In genomic region chr14:100080206-100080605, GRCh38 we compare ENCODE assay signal across 21 cellular contexts. TPM values are rescaled to one million over a fixed set of nuclear protein-coding genes. Genes with fewer than 3 reads are reported as not detected.
DNase-seq lines count a peak whose midpoint lies in the region; ATAC-seq and TF ChIP-seq lines count a peak whose summit lies in the region.
"Had no signal": no experiment of that assay in that cellular context is flagged by ENCODE, and none has a peak within 500 bp of the region (broad histone marks: within the 10 kb centered on the region; RNA-seq: fewer than 3 reads in every experiment).

No MANE protein-coding gene starts in this region.

- no peaks in the 10 kb centered on the region for H3K9me3 ChIP-seq in endodermal cell (ENCODE audit: control insufficient read depth, low read length)
- H3K9me3 ChIP-seq: breast epithelium, esophagus muscularis mucosa, mucosa of descending colon, SJCRH30, uterus had no signal

- no peak for TF ChIP-seq CTCF in endodermal cell (conservative IDR thresholded peaks at IDR 0.05)

- no peak overlapping the region for H3K27ac ChIP-seq in endodermal cell (ENCODE audit: low read depth, low read length)
- H3K27ac ChIP-seq: esophagus muscularis mucosa, PC-9, uterus had no signal

- peak overlapping the region; percentile 39 for H3K27ac Mint-ChIP-seq in activated T-cell treated with anti-CD3 and anti-CD28 coated beads, Interleukin-2, amount 50 U/mL, for 72 hours
- H3K27ac Mint-ChIP-seq in activated naive CD8-positive, alpha-beta T cell treated with anti-CD3 and anti-CD28 coated beads, Interleukin-2, amount 10 ng/mL, durations not matched to agents 7 days and 5 days, result peak overlapping the region; percentile 88
- H3K27ac Mint-ChIP-seq in stimulated activated effector memory CD8-positive, alpha-beta T cell treated with anti-CD3 and anti-CD28 coated beads, Interleukin-12 subunit alpha, Interleukin-12 subunit beta, amount 100 ng/mL, for 72 hours, result peak overlapping the region; percentile 88
- no peak overlapping the region for H3K27ac Mint-ChIP-seq in endodermal cell

- peak overlapping the region; percentile 13 for H3K4me3 ChIP-seq in Jurkat, Clone E6-1 (ENCODE audit: low read length)
- no peak overlapping the region for H3K4me3 ChIP-seq in endodermal cell (ENCODE audit: low read length)
- H3K4me3 ChIP-seq: breast epithelium, esophagus muscularis mucosa, mucosa of descending colon, PC-9, SJCRH30, uterus had no signal

- H3K27me3 ChIP-seq in endodermal cell (ENCODE audit: control insufficient read depth, insufficient read depth, low read length, poor library complexity, severe bottlenecking), result no peaks in the 10 kb centered on the region
- H3K27me3 ChIP-seq: breast epithelium, esophagus muscularis mucosa, SJCRH30, uterus had no signal

- peaks cover 100% of the 10 kb centered on the region for H3K4me1 Mint-ChIP-seq in activated T-cell treated with anti-CD3 and anti-CD28 coated beads, Interleukin-2, amount 50 U/mL, for 72 hours (ENCODE audit: low read depth)
- peaks cover 87% of the 10 kb centered on the region for H3K4me1 Mint-ChIP-seq in activated naive CD8-positive, alpha-beta T cell treated with anti-CD3 and anti-CD28 coated beads, Interleukin-2, amount 10 ng/mL, durations not matched to agents 7 days and 5 days
- H3K4me1 Mint-ChIP-seq in stimulated activated effector memory CD8-positive, alpha-beta T cell treated with anti-CD3 and anti-CD28 coated beads, Interleukin-12 subunit alpha, Interleukin-12 subunit beta, amount 100 ng/mL, for 72 hours, result peaks cover 100% of the 10 kb centered on the region
- peaks cover 11% of the 10 kb centered on the region for H3K4me1 Mint-ChIP-seq in endodermal cell

- POLR2A ChIA-PET in activated naive CD8-positive, alpha-beta T cell treated with anti-CD3 and anti-CD28 coated beads, Interleukin-2, amount 10 ng/mL, durations not matched to agents 7 days and 5 days (lab: Charles Lee), result interaction anchor here (0.6 to 10.4 kb wide), 7 partner anchors 11 to 28 kb away, joined by 3 to 297 read pairs (median 9); partner anchors contain the start of gene EVL

- no peak for DNase-seq in activated T-cell treated with anti-CD3 and anti-CD28 coated beads, Interleukin-2, amount 50 U/mL, for 72 hours
- DNase-seq in activated T-cell treated with anti-CD3 and anti-CD28 coated beads, Interleukin-2, amount 50 U/mL, for 48 hours, result no peak
- no peak for DNase-seq in Jurkat, Clone E6-1 (ENCODE audit: low read depth, low spot score)
- no peak for DNase-seq in activated naive CD8-positive, alpha-beta T cell treated with anti-CD3 and anti-CD28 coated beads, Interleukin-2, amount 10 ng/mL, durations not matched to agents 7 days and 5 days
- DNase-seq in stimulated activated effector memory CD8-positive, alpha-beta T cell treated with anti-CD3 and anti-CD28 coated beads, Interleukin-12 subunit alpha, Interleukin-12 subunit beta, amount 100 ng/mL, for 72 hours (ENCODE audit: low spot score in 2 of 2), result no peak
- DNase-seq in COR-L47 (lab: John Stamatoyannopoulos, UW), result no peak
- DNase-seq in endodermal cell, result no peak
- DNase-seq in NAMALWA (ENCODE audit: low spot score), result no peak
- DNase-seq: activated CD4-positive, alpha-beta T cell treated with anti-CD3 and anti-CD28 coated beads, Interleukin-2, amount 50 U/mL, for 4 hours; mucosa of descending colon; NCI-H1694 treated with DMSO at 0.1 percent for 48 hours; NCI-H2227 treated with DMSO at 0.1 percent for 48 hours; NCI-H82; occipital lobe; PC-9; right cardiac atrium; SJCRH30; uterus had no signal

- H3K4me3 Mint-ChIP-seq in activated T-cell treated with anti-CD3 and anti-CD28 coated beads, Interleukin-2, amount 50 U/mL, for 72 hours, result peak overlapping the region; percentile 77 to 90
- peak overlapping the region; percentile 96 for H3K4me3 Mint-ChIP-seq in activated naive CD8-positive, alpha-beta T cell treated with anti-CD3 and anti-CD28 coated beads, Interleukin-2, amount 10 ng/mL, durations not matched to agents 7 days and 5 days
- H3K4me3 Mint-ChIP-seq in stimulated activated effector memory CD8-positive, alpha-beta T cell treated with anti-CD3 and anti-CD28 coated beads, Interleukin-12 subunit alpha, Interleukin-12 subunit beta, amount 100 ng/mL, for 72 hours, result peak overlapping the region; percentile 77
- H3K4me3 Mint-ChIP-seq in endodermal cell, result no peak overlapping the region

- H3K9ac ChIP-seq in endodermal cell (ENCODE audit: extremely low read depth, low read length, poor library complexity, severe bottlenecking), result no peak overlapping the region

- 88 to 93% methylated on average over 5 of the region's 5 CpGs for WGBS in endodermal cell (ENCODE audit: insufficient coverage in 1 of 2, insufficient read length in 1 of 2), 2 experiments

- no peaks in the 10 kb centered on the region for H3K4me1 ChIP-seq in endodermal cell (ENCODE audit: control insufficient read depth, insufficient read depth, low read length)

- no peaks in the 10 kb centered on the region for H3K9me3 Mint-ChIP-seq in activated T-cell treated with anti-CD3 and anti-CD28 coated beads, Interleukin-2, amount 50 U/mL, for 72 hours
- H3K9me3 Mint-ChIP-seq in activated naive CD8-positive, alpha-beta T cell treated with anti-CD3 and anti-CD28 coated beads, Interleukin-2, amount 10 ng/mL, durations not matched to agents 7 days and 5 days, result no peaks in the 10 kb centered on the region
- no peaks in the 10 kb centered on the region for H3K9me3 Mint-ChIP-seq in stimulated activated effector memory CD8-positive, alpha-beta T cell treated with anti-CD3 and anti-CD28 coated beads, Interleukin-12 subunit alpha, Interleukin-12 subunit beta, amount 100 ng/mL, for 72 hours
- no peaks in the 10 kb centered on the region for H3K9me3 Mint-ChIP-seq in endodermal cell

- ATAC-seq in activated T-cell treated with anti-CD3 and anti-CD28 coated beads, Interleukin-2, amount 50 U/mL, for 72 hours (replicated peaks in 1 of 2), result no peak
- no peak for ATAC-seq in activated naive CD8-positive, alpha-beta T cell treated with anti-CD3 and anti-CD28 coated beads, Interleukin-2, amount 10 ng/mL, durations not matched to agents 7 days and 5 days (ENCODE audit: low read depth)
- no peak for ATAC-seq in stimulated activated effector memory CD8-positive, alpha-beta T cell treated with anti-CD3 and anti-CD28 coated beads, Interleukin-12 subunit alpha, Interleukin-12 subunit beta, amount 100 ng/mL, for 72 hours
- ATAC-seq: left lobe of liver, mucosa of descending colon, right cardiac atrium had no signal

- peaks cover 2 to 24% of the 10 kb centered on the region in 2 donors for H3K36me3 Mint-ChIP-seq in activated T-cell treated with anti-CD3 and anti-CD28 coated beads, Interleukin-2, amount 50 U/mL, for 72 hours (ENCODE audit: insufficient read depth in 2 of 2)
- peaks cover 69% of the 10 kb centered on the region for H3K36me3 Mint-ChIP-seq in activated naive CD8-positive, alpha-beta T cell treated with anti-CD3 and anti-CD28 coated beads, Interleukin-2, amount 10 ng/mL, durations not matched to agents 7 days and 5 days
- H3K36me3 Mint-ChIP-seq in stimulated activated effector memory CD8-positive, alpha-beta T cell treated with anti-CD3 and anti-CD28 coated beads, Interleukin-12 subunit alpha, Interleukin-12 subunit beta, amount 100 ng/mL, for 72 hours, result peaks cover 82% of the 10 kb centered on the region
- H3K36me3 Mint-ChIP-seq in endodermal cell (ENCODE audit: low read depth), result no peaks in the 10 kb centered on the region

- H3K27me3 Mint-ChIP-seq in activated T-cell treated with anti-CD3 and anti-CD28 coated beads, Interleukin-2, amount 50 U/mL, for 72 hours (ENCODE audit: low read depth), result no peaks in the 10 kb centered on the region
- no peaks in the 10 kb centered on the region for H3K27me3 Mint-ChIP-seq in activated naive CD8-positive, alpha-beta T cell treated with anti-CD3 and anti-CD28 coated beads, Interleukin-2, amount 10 ng/mL, durations not matched to agents 7 days and 5 days
- no peaks in the 10 kb centered on the region for H3K27me3 Mint-ChIP-seq in endodermal cell (ENCODE audit: insufficient read depth)

- H3K36me3 ChIP-seq in endodermal cell (ENCODE audit: control insufficient read depth, insufficient read depth, low read length), result peaks cover 7% of the 10 kb centered on the region
- H3K36me3 ChIP-seq: breast epithelium, esophagus muscularis mucosa, uterus had no signal

RNA-seq across cellular contexts. Expression of gene EVL, which starts 15.0 kb away (rescaled TPM):
- total RNA-seq in activated T-cell treated with anti-CD3 and anti-CD28 coated beads, Interleukin-2, amount 50 U/mL, for 72 hours, result 100 to 1,000 TPM; 279 to 343 TPM
- polyA plus RNA-seq in Jurkat, Clone E6-1 (2012; ENCODE audit: insufficient read depth, insufficient read length), result 261 TPM
- 1,000 to 10,000 TPM; 1,124 to 1,144 TPM for total RNA-seq in activated naive CD8-positive, alpha-beta T cell treated with anti-CD3 and anti-CD28 coated beads, Interleukin-2, amount 10 ng/mL, durations not matched to agents 7 days and 5 days
- total RNA-seq in endodermal cell, result 10 to 100 TPM; 61.1 to 71.3 TPM
- 234 TPM for polyA plus RNA-seq in endodermal cell (2013, experiment 1 of 2)
- polyA plus RNA-seq in endodermal cell (2013, experiment 2 of 2), result 188 TPM
